ENCODE assay signal across 9 cellular contexts in genomic region chr2:854460-854859, GRCh38.
DNase-seq lines count a peak whose midpoint lies in the region; ATAC-seq and TF ChIP-seq lines count a peak whose summit lies in the region.
"Had no signal": no experiment of that assay in that cellular context is flagged by ENCODE, and none has a peak within 500 bp of the region (broad histone marks: within the 10 kb centered on the region; RNA-seq: fewer than 3 reads in every experiment).

No MANE protein-coding gene starts in this region.

- no peak overlapping the region for H2BK5ac ChIP-seq in neuronal stem cell (ENCODE audit: low read length)

- H3K4ac ChIP-seq in neuronal stem cell (ENCODE audit: low read length), result no peak overlapping the region

- TF ChIP-seq CTCF in OCI-LY7 (conservative IDR thresholded peaks at IDR 0.05; ENCODE audit: low read length), result peak; percentile 87

- BruUV-seq in OCI-LY7 (replicated peaks; lab: Mats Ljungman, UMichigan), result no TSS peak

- no peaks in the 10 kb centered on the region for H3K79me2 ChIP-seq in OCI-LY7 (ENCODE audit: insufficient read depth, low read depth, low read length)

- H2BK12ac ChIP-seq in neuronal stem cell (ENCODE audit: low read length), result no peak overlapping the region

- H2BK120ac ChIP-seq in neuronal stem cell (ENCODE audit: low read depth, low read length), result no peak overlapping the region

- no peaks in the 10 kb centered on the region for H4K20me1 ChIP-seq in OCI-LY7 (ENCODE audit: insufficient read depth, low read length)

- H2AK5ac ChIP-seq in neuronal stem cell (ENCODE audit: low read depth, low read length), result no peak overlapping the region

- DNase-seq in DMS153 (lab: John Stamatoyannopoulos, UW) (peak; percentile 56), OCI-LY7 (ENCODE audit: low spot score) (peak; percentile 37), neuronal stem cell (ENCODE audit: low spot score) (peak; percentile 11), NOMO-1 (lab: John Stamatoyannopoulos, UW; ENCODE audit: unreplicated experiment in 2 of 2) (no peak), NOMO-1 treated with DMSO at 0.1 percent for 48 hours (lab: John Stamatoyannopoulos, UW; ENCODE audit: unreplicated experiment) (no peak)
- DNase-seq in effector memory CD4-positive, alpha-beta T cell, result peak; percentile 18 to 19 (median 19)

- intact Hi-C loops in OCI-LY7 (cut with micrococcal nuclease; ENCODE audit: unreplicated experiment), result loop anchor here (1.0 kb wide), 1 partner anchor 692 kb away; no protein-coding TSS in a partner anchor

- no peak overlapping the region for H3K4me3 ChIP-seq in OCI-LY7 (ENCODE audit: low read depth, low read length, poor library complexity, severe bottlenecking)
- no peak overlapping the region for H3K4me3 ChIP-seq in effector memory CD4-positive, alpha-beta T cell (ENCODE audit: insufficient read depth, low read depth, low read length, poor library complexity, severe bottlenecking)
- no peak overlapping the region for H3K4me3 ChIP-seq in neuronal stem cell (ENCODE audit: low read length in 2 of 2)
- H3K4me3 ChIP-seq: SJSA1 had no signal

- H3K4me1 ChIP-seq in OCI-LY7 (ENCODE audit: insufficient read depth, low read length, poor library complexity, severe bottlenecking) (no peaks in the 10 kb centered on the region), neuronal stem cell (ENCODE audit: control insufficient read depth in 2 of 2, insufficient read depth in 1 of 2, low read depth in 1 of 2, low read length in 2 of 2) (no peaks in the 10 kb centered on the region)
- H3K4me1 ChIP-seq in effector memory CD4-positive, alpha-beta T cell (ENCODE audit: control insufficient read depth, insufficient read depth, low read length, poor library complexity, severe bottlenecking), result no peaks in the 10 kb centered on the region

- POLR2A ChIA-PET in OCI-LY7 (lab: Charles Lee), result no interaction called here

- H3K4me2 ChIP-seq in OCI-LY7 (ENCODE audit: low read length) (no peak overlapping the region), neuronal stem cell (ENCODE audit: insufficient read depth, low read length, poor library complexity, severe bottlenecking) (no peak overlapping the region)

- no peak overlapping the region for H4K8ac ChIP-seq in neuronal stem cell (ENCODE audit: low read depth, low read length)

- H2AFZ ChIP-seq in OCI-LY7 (ENCODE audit: low read length) (no peak overlapping the region), neuronal stem cell (ENCODE audit: low read length) (no peak overlapping the region)

- H3K9me3 ChIP-seq in OCI-LY7 (ENCODE audit: low read length) (no peaks in the 10 kb centered on the region), neuronal stem cell (replicated peaks in 1 of 2; ENCODE audit: control insufficient read depth in 2 of 2, insufficient read depth in 1 of 2, low read depth in 1 of 2, low read length in 2 of 2) (no peaks in the 10 kb centered on the region)
- H3K9me3 ChIP-seq in effector memory CD4-positive, alpha-beta T cell (ENCODE audit: control insufficient read depth, low read length), result no peaks in the 10 kb centered on the region
- H3K9me3 ChIP-seq: SJSA1 had no signal

- no CpG with 5 or more reads among the region's 3 CpGs for WGBS in neuronal stem cell (ENCODE audit: extremely low coverage in 2 of 2, insufficient read length in 2 of 2, insufficient replicate concordance in 1 of 2), 2 donors

- no peaks in the 10 kb centered on the region for H3K79me1 ChIP-seq in neuronal stem cell (ENCODE audit: low read depth, low read length)

- CTCF ChIA-PET in OCI-LY7 (lab: Charles Lee; ENCODE audit: unreplicated experiment), result no interaction called here

- no peak overlapping the region for H2BK15ac ChIP-seq in neuronal stem cell (ENCODE audit: low read length)

- H3K27ac ChIP-seq in OCI-LY7 (ENCODE audit: low read depth, low read length, poor library complexity, severe bottlenecking) (no peak overlapping the region), neuronal stem cell (replicated peaks; ENCODE audit: low read length) (no peak overlapping the region)
- H3K27ac ChIP-seq in effector memory CD4-positive, alpha-beta T cell (ENCODE audit: insufficient read depth, low read length, poor library complexity, severe bottlenecking), result no peak overlapping the region
- H3K27ac ChIP-seq: SJSA1 had no signal

- no peaks in the 10 kb centered on the region for H3K9me2 ChIP-seq in OCI-LY7 (ENCODE audit: insufficient read depth, low read length)

- H3K36me3 ChIP-seq in OCI-LY7 (ENCODE audit: insufficient read depth, low read length) (no peaks in the 10 kb centered on the region), neuronal stem cell (replicated peaks in 1 of 2; ENCODE audit: control insufficient read depth in 2 of 2, insufficient read depth in 2 of 2, low read length in 2 of 2) (no peaks in the 10 kb centered on the region)
- no peaks in the 10 kb centered on the region for H3K36me3 ChIP-seq in effector memory CD4-positive, alpha-beta T cell (ENCODE audit: control insufficient read depth, insufficient read depth, low read length)
- H3K36me3 ChIP-seq: SJSA1 had no signal

- H3K23ac ChIP-seq in neuronal stem cell (ENCODE audit: low read depth, low read length, poor library complexity), result no peak overlapping the region

- no peak overlapping the region for H3K9ac ChIP-seq in neuronal stem cell (ENCODE audit: low read depth, low read length, poor library complexity)

- no peak overlapping the region for H3K14ac ChIP-seq in neuronal stem cell (ENCODE audit: low read length)

- H4K91ac ChIP-seq in neuronal stem cell (ENCODE audit: low read depth, low read length, poor library complexity), result no peak overlapping the region

- H3K18ac ChIP-seq in neuronal stem cell (ENCODE audit: low read length), result no peak overlapping the region

- no peaks in the 10 kb centered on the region for H3K27me3 ChIP-seq in effector memory CD4-positive, alpha-beta T cell (replicated peaks; ENCODE audit: control insufficient read depth, insufficient read depth, low read length, poor library complexity, severe bottlenecking)
- peaks cover 0 to 7% (median 0%) of the 10 kb centered on the region in 3 experiments for H3K27me3 ChIP-seq in neuronal stem cell (ENCODE audit: control insufficient read depth in 3 of 3, insufficient read depth in 3 of 3, low read depth in 1 of 3, low read length in 3 of 3)
- H3K27me3 ChIP-seq: SJSA1 had no signal

- peak; percentile 64 for ATAC-seq in GM21723 (IDR thresholded peaks at IDR 0.05; ENCODE audit: unreplicated experiment)
- ATAC-seq in HG02852 (IDR thresholded peaks at IDR 0.05; ENCODE audit: unreplicated experiment), result no peak

Comparison
In these comparisons a context has a peak if more than half of its experiments do, and no peak if none do; other contexts are left out.
1. DNase-seq: peak in DMS153 (single experiment), OCI-LY7 (single experiment), effector memory CD4-positive, alpha-beta T cell (3 of 3) and neuronal stem cell (single experiment); none in NOMO-1 (0 of 2) and NOMO-1 treated with DMSO at 0.1 percent for 48 hours (single experiment).